ENCODE assay signal across 30 cellular contexts in genomic region chr6:134004714-134005113, GRCh38. TPM values are rescaled to one million over a fixed set of nuclear protein-coding genes. Genes with fewer than 3 reads are reported as not detected.
DNase-seq lines count a peak whose midpoint lies in the region; ATAC-seq and TF ChIP-seq lines count a peak whose summit lies in the region.
"Had no signal": no experiment of that assay in that cellular context is flagged by ENCODE, and none has a peak within 500 bp of the region (broad histone marks: within the 10 kb centered on the region; RNA-seq: fewer than 3 reads in every experiment).

No MANE protein-coding gene starts in this region.

- H3K27ac ChIP-seq in VCaP (peak overlapping the region; percentile 68; the same call in 1 of the 2 replicates), foreskin keratinocyte (no peak overlapping the region), coronary artery (no peak overlapping the region), heart right ventricle (no peak overlapping the region)
- H3K27ac ChIP-seq: adrenal gland, gastroesophageal sphincter, lower lobe of right lung had no signal

- intact Hi-C loops in heart right ventricle (cut with DNase I): no loop called here

- H3K36me3 ChIP-seq in heart right ventricle: peaks cover 0 to 35% (median 0%) of the 10 kb centered on the region in 9 donors
- H3K36me3 ChIP-seq: adrenal gland, lower lobe of right lung, neural progenitor cell had no signal

- H3K9me3 ChIP-seq in heart right ventricle: no peaks in the 10 kb centered on the region
- H3K9me3 ChIP-seq: adrenal gland, gastroesophageal sphincter, lower lobe of right lung, mucosa of descending colon had no signal

- ATAC-seq in foreskin keratinocyte: no peak
- no peak for ATAC-seq in heart right ventricle
- ATAC-seq in GM18909 (IDR thresholded peaks at IDR 0.05; ENCODE audit: poor library complexity, unreplicated experiment): no peak
- ATAC-seq: esophagus mucosa, gastroesophageal sphincter, lower lobe of right lung, mucosa of descending colon, Right ventricle myocardium inferior had no signal

- TF ChIP-seq CTCF in VCaP (conservative IDR thresholded peaks at IDR 0.05): no peak
- peak; percentile 10 for TF ChIP-seq CTCF in foreskin keratinocyte (conservative IDR thresholded peaks at IDR 0.05)
- no peak for TF ChIP-seq CTCF in coronary artery (IDR thresholded peaks at IDR 0.05)
- TF ChIP-seq CTCF in heart right ventricle (IDR thresholded peaks at IDR 0.05): peak in 1 of 9 donors; percentile 11

- DNase-seq in DMS153 (lab: John Stamatoyannopoulos, UW): peak; percentile 22
- no peak for DNase-seq in DMS153 treated with DMSO at 0.1 percent for 48 hours (lab: John Stamatoyannopoulos, UW; ENCODE audit: unreplicated experiment)
- peak; percentile 16 to 35 for DNase-seq in NCI-H1930 (lab: John Stamatoyannopoulos, UW)
- no peak for DNase-seq in foreskin keratinocyte
- no peak for DNase-seq in coronary artery (ENCODE audit: low spot score)
- no peak for DNase-seq in heart right ventricle
- DNase-seq: 8988T; activated CD4-positive, CD25-positive, alpha-beta regulatory T cell treated with anti-CD3 and anti-CD28 coated beads, Interleukin-2, amount 50 U/mL, for 72 hours; activated naive CD4-positive, alpha-beta T cell; activated T-cell treated with anti-CD3 and anti-CD28 coated beads, Interleukin-2, amount 50 U/mL, for 1 hour; adrenal gland; AML-193; CD8-positive, alpha-beta memory T cell; DMS79; effector CD8-positive, alpha-beta T cell; lower lobe of right lung; mucosa of descending colon; MV-4-11; NCI-H187 treated with DMSO at 0.1 percent for 48 hours; NCI-H510A treated with DMSO at 0.1 percent for 48 hours; posterior cingulate gyrus; stimulated activated CD4-positive, alpha-beta T cell treated with anti-CD3 and anti-CD28 coated beads, Interleukin-15, amount 100 ng/mL, for 24 hours; stimulated activated CD8-positive, alpha-beta memory T cell treated with anti-CD3 and anti-CD28 coated beads, Interleukin-4, amount 100 ng/mL, for 48 hours; SW 1271 had no signal

- WGBS in heart right ventricle, 2 donors: 65 to 74% methylated on average over 4 of the region's 4 CpGs

- H3K27me3 ChIP-seq in foreskin keratinocyte (peaks cover 5% of the 10 kb centered on the region), heart right ventricle (no peaks in the 10 kb centered on the region)
- H3K27me3 ChIP-seq: adrenal gland, gastroesophageal sphincter, neural progenitor cell had no signal

- H3K4me1 ChIP-seq in foreskin keratinocyte (peaks cover 10% of the 10 kb centered on the region), heart right ventricle (peaks cover 0 to 4% (median 0%) of the 10 kb centered on the region in 9 donors)
- H3K4me1 ChIP-seq: adrenal gland had no signal

- H3K4me3 ChIP-seq in coronary artery (no peak overlapping the region), heart right ventricle (no peak overlapping the region)
- H3K4me3 ChIP-seq: adrenal gland, gastroesophageal sphincter, lower lobe of right lung, mucosa of descending colon, neural progenitor cell had no signal

RNA-seq across cellular contexts. Expression of gene SLC2A12, which starts 47.7 kb away (rescaled TPM):
- 0.74 and 1.0 TPM in 2 replicates for total RNA-seq in foreskin keratinocyte
- 0.25 and 0.27 TPM in 2 replicates for polyA plus RNA-seq in foreskin keratinocyte
- 10 to 100 TPM in 9 of 10 donors, 1 to 10 TPM in 1; 9.6 to 49.1 (median 21.6) TPM for total RNA-seq in heart right ventricle
- polyA plus RNA-seq in heart right ventricle: 1 to 10 TPM; 3.7 to 5.1 TPM
- total RNA-seq: CD8-positive, alpha-beta memory T cell had no signal
- polyA plus RNA-seq: CD8-positive, alpha-beta memory T cell had no signal

RNA-seq across cellular contexts. Expression of gene TBPL1, which starts 51.7 kb away (rescaled TPM):
- total RNA-seq in foreskin keratinocyte: 38.1 and 41.5 TPM in 2 replicates
- polyA plus RNA-seq in foreskin keratinocyte: 32.5 and 37.6 TPM in 2 replicates
- 10 to 100 TPM in 9 of 10 donors, 1 to 10 TPM in 1; 9.0 to 18.1 (median 13.8) TPM for total RNA-seq in heart right ventricle
- polyA plus RNA-seq in heart right ventricle: 10 to 100 TPM; 16.7 to 18.9 TPM

Comparison
In these comparisons a context has a peak if more than half of its experiments do, and no peak if none do; other contexts are left out.
1. DNase-seq: peak in DMS153 (single experiment) and NCI-H1930 (2 of 2); none in DMS153 treated with DMSO at 0.1 percent for 48 hours (single experiment), foreskin keratinocyte (0 of 2), coronary artery (single experiment) and heart right ventricle (0 of 2).